22 cellular contexts compared by ENCODE assay signal in the genomic region with DNA sequence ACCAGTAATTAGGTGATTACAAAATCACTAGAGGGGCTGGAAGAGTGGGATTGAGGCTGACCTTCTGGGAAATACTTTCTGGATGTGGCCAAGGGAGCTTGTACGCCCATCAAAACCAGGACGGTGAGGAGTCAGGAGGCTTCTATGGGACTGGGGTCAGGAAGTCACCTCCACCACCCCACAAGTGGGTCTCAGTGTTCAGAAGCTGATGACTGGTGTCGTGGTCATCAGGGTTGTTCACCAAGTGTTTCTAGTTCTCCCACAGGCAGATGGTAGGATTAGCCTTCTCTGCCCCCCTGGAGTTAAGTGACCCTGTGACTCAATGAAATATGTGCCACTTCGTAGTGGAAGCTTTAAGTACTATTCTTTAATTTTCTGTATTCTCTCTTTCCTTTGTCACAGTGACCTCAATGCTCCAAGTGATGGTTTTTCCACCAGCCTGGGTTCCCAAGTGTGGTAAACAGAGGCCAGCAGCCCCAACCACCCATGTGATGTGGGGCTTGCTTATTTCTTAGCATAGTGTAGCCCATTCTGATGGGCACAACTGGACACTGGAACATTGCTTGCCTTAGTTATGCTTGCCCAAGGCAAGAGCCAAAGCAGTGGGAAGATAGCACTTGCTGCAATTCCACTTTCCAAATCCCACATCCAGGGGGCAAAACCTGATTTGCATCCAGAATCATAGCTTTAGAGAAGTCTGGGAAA.
DNase-seq lines count a peak whose midpoint lies in the region; FAIRE-seq and TF ChIP-seq lines count a peak whose summit lies in the region.
"Had no signal": no experiment of that assay in that cellular context is flagged by ENCODE, and none has a peak within 500 bp of the region (broad histone marks: within the 10 kb centered on the region; RNA-seq: fewer than 3 reads in every experiment).

No MANE protein-coding gene starts in this region.

- peak overlapping the region; percentile 32 for H2AFZ ChIP-seq in osteoblast (ENCODE audit: low read length)
- H2AFZ ChIP-seq in OCI-LY7 (ENCODE audit: low read length) = no peak overlapping the region
- H2AFZ ChIP-seq: neural progenitor cell had no signal

- H3K27ac ChIP-seq in osteoblast (ENCODE audit: low read depth, low read length) (peak overlapping the region; percentile 16), small intestine (ENCODE audit: low read depth in 1 of 2, low read length in 1 of 2) (no peak overlapping the region), OCI-LY7 (ENCODE audit: low read depth, low read length, poor library complexity, severe bottlenecking) (no peak overlapping the region)
- H3K27ac ChIP-seq: breast epithelium, neural progenitor cell, upper lobe of right lung had no signal

- FAIRE-seq in small intestine (lab: Jason Lieb, UNC) = no peak
- FAIRE-seq: colon, kidney had no signal

- H3K4me1 ChIP-seq in osteoblast (ENCODE audit: insufficient read depth, low read length) (peaks cover 29% of the 10 kb centered on the region), small intestine (ENCODE audit: control insufficient read depth in 2 of 2, insufficient read depth in 1 of 2, low read depth in 1 of 2, low read length in 1 of 2) (no peaks in the 10 kb centered on the region), OCI-LY7 (ENCODE audit: insufficient read depth, low read length, poor library complexity, severe bottlenecking) (no peaks in the 10 kb centered on the region)
- H3K4me1 ChIP-seq: Caco-2, neural progenitor cell, upper lobe of right lung had no signal

- H3K27me3 ChIP-seq in osteoblast (ENCODE audit: insufficient read depth, low read length) = no peaks in the 10 kb centered on the region
- no peaks in the 10 kb centered on the region for H3K27me3 ChIP-seq in small intestine (ENCODE audit: control insufficient read depth in 2 of 2, insufficient read depth in 2 of 2, low read length in 2 of 2)
- H3K27me3 ChIP-seq: breast epithelium, neural progenitor cell, upper lobe of right lung had no signal

- DNase-seq in AG20443 (ENCODE audit: low spot score) (peak; percentile 8), LHCN-M2 (ENCODE audit: low read depth) (peak; percentile 93), ecto neural progenitor cell (ENCODE audit: low spot score) (peak; percentile 20), osteoblast (ENCODE audit: insufficient read length, low spot score, missing footprints) (no peak), NCI-H187 treated with DMSO at 0.1 percent for 48 hours (lab: John Stamatoyannopoulos, UW) (no peak), small intestine (no peak), DMS53 treated with DMSO at 0.1 percent for 48 hours (lab: John Stamatoyannopoulos, UW; ENCODE audit: unreplicated experiment) (no peak), OCI-LY7 (ENCODE audit: low spot score) (no peak)
- DNase-seq: ACHN; activated B cell treated with CpG ODN at 0.5 μM for 24 hours; activated CD4-positive, alpha-beta T cell treated with anti-CD3 and anti-CD28 coated beads, Interleukin-2, amount 50 U/mL, for 48 hours; activated naive CD4-positive, alpha-beta T cell treated with Interleukin-2 at 50 U/mL for 16 hours; C1 segment of cervical spinal cord; Caco-2; kidney; mammary epithelial cell; NCI-H774; upper lobe of right lung had no signal

- TF ChIP-seq CTCF in osteoblast (IDR thresholded peaks at IDR 0.05; ENCODE audit: extremely low read depth, low read depth, low read length) (no peak), OCI-LY7 (conservative IDR thresholded peaks at IDR 0.05; ENCODE audit: low read length) (no peak)

- intact Hi-C loops in OCI-LY7 (cut with micrococcal nuclease; ENCODE audit: unreplicated experiment) = no loop called here

- POLR2A ChIA-PET in OCI-LY7 (lab: Charles Lee) = no interaction called here

- H3K4me3 ChIP-seq in osteoblast (ENCODE audit: insufficient read depth, low read length) = no peak overlapping the region
- no peak overlapping the region for H3K4me3 ChIP-seq in small intestine (ENCODE audit: low read depth in 1 of 2, low read length in 2 of 2)
- H3K4me3 ChIP-seq in OCI-LY7 (ENCODE audit: low read depth, low read length, poor library complexity, severe bottlenecking) = no peak overlapping the region
- H3K4me3 ChIP-seq: breast epithelium, neural progenitor cell, smooth muscle cell, upper lobe of right lung had no signal

- no TSS peak for BruUV-seq in OCI-LY7 (replicated peaks; lab: Mats Ljungman, UMichigan)

- H3K9me3 ChIP-seq in osteoblast (ENCODE audit: low read depth, low read length) (peaks cover 7% of the 10 kb centered on the region), small intestine (ENCODE audit: control insufficient read depth, low read depth) (no peaks in the 10 kb centered on the region), OCI-LY7 (ENCODE audit: low read length) (no peaks in the 10 kb centered on the region)
- H3K9me3 ChIP-seq: breast epithelium, Caco-2, upper lobe of right lung had no signal

- H3K79me2 ChIP-seq in osteoblast (ENCODE audit: insufficient read depth, low read length) (no peaks in the 10 kb centered on the region), OCI-LY7 (ENCODE audit: insufficient read depth, low read depth, low read length) (no peaks in the 10 kb centered on the region)

- H3K36me3 ChIP-seq in osteoblast (ENCODE audit: insufficient read depth, low read length) (no peaks in the 10 kb centered on the region), small intestine (ENCODE audit: control insufficient read depth in 2 of 2, insufficient read depth in 2 of 2, low read length in 2 of 2) (no peaks in the 10 kb centered on the region), OCI-LY7 (ENCODE audit: insufficient read depth, low read length) (no peaks in the 10 kb centered on the region)
- H3K36me3 ChIP-seq: breast epithelium, neural progenitor cell, upper lobe of right lung had no signal

- CTCF ChIA-PET in OCI-LY7 (lab: Charles Lee; ENCODE audit: unreplicated experiment) = no interaction called here

- no peaks in the 10 kb centered on the region for H4K20me1 ChIP-seq in osteoblast (ENCODE audit: insufficient read depth, low read length)
- no peaks in the 10 kb centered on the region for H4K20me1 ChIP-seq in OCI-LY7 (ENCODE audit: insufficient read depth, low read length)

- no peak overlapping the region for H3K4me2 ChIP-seq in osteoblast (ENCODE audit: insufficient read depth, low read length)
- no peak overlapping the region for H3K4me2 ChIP-seq in OCI-LY7 (ENCODE audit: low read length)
- H3K4me2 ChIP-seq: neural progenitor cell, smooth muscle cell had no signal

- no peaks in the 10 kb centered on the region for H3K9me2 ChIP-seq in OCI-LY7 (ENCODE audit: insufficient read depth, low read length)

- WGBS in small intestine, 3 donors = 77 to 86% (median 79%) methylated on average over 4 of the region's 4 CpGs

Comparison
In these comparisons a context has a peak if more than half of its experiments do, and no peak if none do; other contexts are left out.
1. DNase-seq: peak in AG20443 (single experiment), LHCN-M2 (single experiment) and ecto neural progenitor cell (single experiment); none in osteoblast (single experiment), NCI-H187 treated with DMSO at 0.1 percent for 48 hours (single experiment), small intestine (single experiment), DMS53 treated with DMSO at 0.1 percent for 48 hours (single experiment) and OCI-LY7 (single experiment).